25 cellular contexts compared by ENCODE assay signal in genomic region chr1:208598021-208598420, GRCh38.
"Had no signal": no experiment of that assay in that cellular context is flagged by ENCODE, and none has a peak within 500 bp of the region (broad histone marks: within the 10 kb centered on the region; RNA-seq: fewer than 3 reads in every experiment).

No MANE protein-coding gene starts in this region.

- H3K4me3 Mint-ChIP-seq: memory B cell; natural killer cell; stimulated activated naive CD8-positive, alpha-beta T cell treated with anti-CD3 and anti-CD28 coated beads, Interleukin-15, amount 100 ng/mL, for 72 hours had no signal

- H3K27me3 ChIP-seq: gastrocnemius medialis, hepatocyte, right atrium auricular region, suprapubic skin, transverse colon, upper lobe of right lung, uterus had no signal

- H3K27ac ChIP-seq: gastrocnemius medialis, hepatocyte, prostate gland, right atrium auricular region, suprapubic skin, transverse colon, upper lobe of right lung, uterus had no signal

- H3K4me2 ChIP-seq: hepatocyte, smooth muscle cell had no signal

- H3K4me1 ChIP-seq: prostate gland, suprapubic skin, transverse colon, upper lobe of right lung, uterus had no signal

- ATAC-seq: gastrocnemius medialis; left lobe of liver; natural killer cell; sciatic nerve; stimulated activated naive CD8-positive, alpha-beta T cell treated with anti-CD3 and anti-CD28 coated beads, Interleukin-15, amount 100 ng/mL, for 72 hours; upper lobe of right lung had no signal

- H3K4me1 Mint-ChIP-seq: memory B cell; natural killer cell; stimulated activated naive CD8-positive, alpha-beta T cell treated with anti-CD3 and anti-CD28 coated beads, Interleukin-15, amount 100 ng/mL, for 72 hours had no signal

- H3K36me3 ChIP-seq: gastrocnemius medialis, prostate gland, right atrium auricular region, suprapubic skin, transverse colon, upper lobe of right lung, uterus had no signal

- H3K4me3 ChIP-seq: dorsolateral prefrontal cortex, gastrocnemius medialis, hepatocyte, lung, prostate gland, right atrium auricular region, smooth muscle cell, suprapubic skin, transverse colon, upper lobe of right lung, uterus had no signal

- DNase-seq: effector CD4-positive, alpha-beta T cell; foreskin fibroblast; gastrocnemius medialis; head of caudate nucleus; kidney; natural killer cell; stimulated activated CD4-positive, alpha-beta T cell treated with anti-CD3 and anti-CD28 coated beads, Interleukin-12 subunit alpha, Interleukin-12 subunit beta, amount 100 ng/mL, for 4 hours; stimulated activated CD4-positive, alpha-beta T cell treated with anti-CD3 and anti-CD28 coated beads, Interleukin-1b, Interleukin-23, amount 100 ng/mL, for 48 hours; stimulated activated CD4-positive, alpha-beta T cell treated with anti-CD3 and anti-CD28 coated beads, Interleukin-4, amount 100 ng/mL, for 1 hour; stimulated activated CD8-positive, alpha-beta memory T cell treated with anti-CD3 and anti-CD28 coated beads, Interleukin-4, amount 100 ng/mL, for 48 hours; stimulated activated naive CD4-positive, alpha-beta T cell; stimulated activated naive CD8-positive, alpha-beta T cell treated with anti-CD3 and anti-CD28 coated beads, Interleukin-15, amount 100 ng/mL, for 72 hours; transverse colon; upper lobe of right lung; uterus had no signal

- H2AFZ ChIP-seq: hepatocyte had no signal

- H3K27ac Mint-ChIP-seq: memory B cell, natural killer cell had no signal

- H3K79me2 ChIP-seq: hepatocyte had no signal

- H3K9me3 Mint-ChIP-seq: memory B cell; natural killer cell; stimulated activated naive CD8-positive, alpha-beta T cell treated with anti-CD3 and anti-CD28 coated beads, Interleukin-15, amount 100 ng/mL, for 72 hours had no signal

- H3K36me3 Mint-ChIP-seq: memory B cell, natural killer cell had no signal

- H3K9me3 ChIP-seq: gastrocnemius medialis, prostate gland, right atrium auricular region, suprapubic skin, transverse colon, upper lobe of right lung, uterus had no signal

- H3K27me3 Mint-ChIP-seq: stimulated activated naive CD8-positive, alpha-beta T cell treated with anti-CD3 and anti-CD28 coated beads, Interleukin-15, amount 100 ng/mL, for 72 hours had no signal
